In genomic region chr1:117970251-117970650, GRCh38 we compare ENCODE assay signal across 1 cellular context.
TF ChIP-seq lines count a peak whose summit lies in the region.

No MANE protein-coding gene starts in this region.

TF ChIP-seq in GM23338, 12 proteins besides CTCF, POLR2A, EP300 and RAD21 (continued from another document):
- TF ChIP-seq ZNF462 (CRISPR knock-in tag; IDR thresholded peaks at IDR 0.05) (no peak), JUNB (IDR thresholded peaks at IDR 0.05; ENCODE audit: unreplicated experiment) (no peak), ZNF331 (CRISPR knock-in tag; IDR thresholded peaks at IDR 0.05; ENCODE audit: low read depth) (no peak), CREB1 (CRISPR knock-in tag; IDR thresholded peaks at IDR 0.05; ENCODE audit: low read depth) (no peak), ZNF114 (CRISPR knock-in tag; IDR thresholded peaks at IDR 0.05) (no peak)
